ENCODE assay signal across 18 cellular contexts in genomic region chr6:52161689-52162438, GRCh38. TPM values are rescaled to one million over a fixed set of nuclear protein-coding genes. Genes with fewer than 3 reads are reported as not detected.
DNase-seq lines count a peak whose midpoint lies in the region; ATAC-seq and TF ChIP-seq lines count a peak whose summit lies in the region.
"Had no signal": no experiment of that assay in that cellular context is flagged by ENCODE, and none has a peak within 500 bp of the region (broad histone marks: within the 10 kb centered on the region; RNA-seq: fewer than 3 reads in every experiment).

No MANE protein-coding gene starts in this region.

- peaks cover 7% of the 10 kb centered on the region for H3K9me3 Mint-ChIP-seq in activated CD8-positive, alpha-beta memory T cell treated with anti-CD3 and anti-CD28 coated beads, Interleukin-2, amount 10 ng/mL, durations not matched to agents 7 days and 5 days (ENCODE audit: low read depth)

- H3K4me1 ChIP-seq in foreskin keratinocyte = no peaks in the 10 kb centered on the region
- H3K4me1 ChIP-seq: Caco-2 had no signal

- peaks cover 25% of the 10 kb centered on the region for H3K4me1 Mint-ChIP-seq in activated CD8-positive, alpha-beta memory T cell treated with anti-CD3 and anti-CD28 coated beads, Interleukin-2, amount 10 ng/mL, durations not matched to agents 7 days and 5 days

- no peak for DNase-seq in activated CD8-positive, alpha-beta memory T cell treated with anti-CD3 and anti-CD28 coated beads, Interleukin-2, amount 10 ng/mL, durations not matched to agents 7 days and 5 days
- no peak for DNase-seq in activated CD8-positive, alpha-beta memory T cell treated with anti-CD3 and anti-CD28 coated beads, Interleukin-2, amount 50 U/mL, for 4 hours
- DNase-seq in foreskin keratinocyte (no peak), SHP77 treated with DMSO at 0.1 percent for 48 hours (lab: John Stamatoyannopoulos, UW) (no peak)
- DNase-seq in NK-92 treated with Interleukin-12 subunit alpha and Interleukin-12 subunit beta, amount 100 ng/mL, for 24 hours (lab: John Stamatoyannopoulos, UW) = no peak
- DNase-seq: Caco-2; effector CD4-positive, alpha-beta T cell; mesenchymal stem cell; NCI-H510A treated with DMSO at 0.1 percent for 48 hours; ovary; T1000 had no signal

- H3K27ac Mint-ChIP-seq in activated CD8-positive, alpha-beta memory T cell treated with anti-CD3 and anti-CD28 coated beads, Interleukin-2, amount 10 ng/mL, durations not matched to agents 7 days and 5 days = no peak overlapping the region
- H3K27ac Mint-ChIP-seq: brain had no signal

- CTCF ChIA-PET in activated CD8-positive, alpha-beta memory T cell treated with anti-CD3 and anti-CD28 coated beads, Interleukin-2, amount 10 ng/mL, durations not matched to agents 7 days and 5 days (lab: Charles Lee) = interaction anchor here (1.0 to 4.3 kb wide), 4 partner anchors 73 to 253 kb away, joined by 3 to 53 read pairs (median 4); no protein-coding TSS in a partner anchor

- H3K36me3 Mint-ChIP-seq in activated CD8-positive, alpha-beta memory T cell treated with anti-CD3 and anti-CD28 coated beads, Interleukin-2, amount 10 ng/mL, durations not matched to agents 7 days and 5 days = peaks cover 8% of the 10 kb centered on the region
- H3K36me3 Mint-ChIP-seq: brain had no signal

- no peak for TF ChIP-seq CTCF in foreskin keratinocyte (conservative IDR thresholded peaks at IDR 0.05)

- H3K27ac ChIP-seq in foreskin keratinocyte = no peak overlapping the region
- H3K27ac ChIP-seq: ovary had no signal

- H3K27me3 Mint-ChIP-seq in activated CD8-positive, alpha-beta memory T cell treated with anti-CD3 and anti-CD28 coated beads, Interleukin-2, amount 10 ng/mL, durations not matched to agents 7 days and 5 days = peaks cover 79% of the 10 kb centered on the region

- ATAC-seq in activated CD8-positive, alpha-beta memory T cell treated with anti-CD3 and anti-CD28 coated beads, Interleukin-2, amount 10 ng/mL, durations not matched to agents 7 days and 5 days = peak; percentile 52
- peak; percentile 27 for ATAC-seq in GM19351 (IDR thresholded peaks at IDR 0.05; ENCODE audit: unreplicated experiment)
- peak; percentile 49 for ATAC-seq in HG03432 (IDR thresholded peaks at IDR 0.05; ENCODE audit: unreplicated experiment)
- peak; percentile 5 for ATAC-seq in foreskin keratinocyte
- ATAC-seq in HG03520 (IDR thresholded peaks at IDR 0.05; ENCODE audit: unreplicated experiment) = no peak
- ATAC-seq: Right ventricle myocardium inferior had no signal

- peaks cover 6% of the 10 kb centered on the region for H3K27me3 ChIP-seq in foreskin keratinocyte
- H3K27me3 ChIP-seq: ovary had no signal

- no peak overlapping the region for H3K4me3 Mint-ChIP-seq in activated CD8-positive, alpha-beta memory T cell treated with anti-CD3 and anti-CD28 coated beads, Interleukin-2, amount 10 ng/mL, durations not matched to agents 7 days and 5 days
- H3K4me3 Mint-ChIP-seq: brain had no signal

RNA-seq across cellular contexts. Expression of gene IL17A, which starts 24.3 kb away (rescaled TPM):
- not detected for total RNA-seq in activated CD8-positive, alpha-beta memory T cell treated with anti-CD3 and anti-CD28 coated beads, Interleukin-2, amount 10 ng/mL, durations not matched to agents 7 days and 5 days
- not detected in 2 replicates for total RNA-seq in foreskin keratinocyte
- not detected in 2 replicates for polyA plus RNA-seq in foreskin keratinocyte
- total RNA-seq: Caco-2, fibroblast of villous mesenchyme, H4, ovary, Right ventricle myocardium inferior had no signal
- polyA plus RNA-seq: ovary had no signal
